ENCODE assay signal across 32 cellular contexts in genomic region chr1:60184521-60184920, GRCh38.
"Had no signal": no experiment of that assay in that cellular context is flagged by ENCODE, and none has a peak within 500 bp of the region (broad histone marks: within the 10 kb centered on the region; RNA-seq: fewer than 3 reads in every experiment).

No MANE protein-coding gene starts in this region.

- H3K4me1 ChIP-seq: adrenal gland, ascending aorta, body of pancreas, breast epithelium had no signal

- H3K4me3 ChIP-seq: adrenal gland, ascending aorta, body of pancreas, breast epithelium, cardiac muscle cell had no signal

- H3K27ac ChIP-seq: adrenal gland, ascending aorta, body of pancreas, brain microvascular endothelial cell, breast epithelium, cardiac muscle cell had no signal

- DNase-seq: activated effector memory CD4-positive, alpha-beta T cell treated with anti-CD3 and anti-CD28 coated beads, Interleukin-2, amount 50 U/mL, for 16 hours; activated effector memory CD4-positive, alpha-beta T cell treated with Interleukin-2 at 50 U/mL for 16 hours; activated gamma-delta T cell; activated gamma-delta T cell treated with Interleukin-2 at 50 U/mL for 16 hours; activated naive CD4-positive, alpha-beta T cell; activated naive CD4-positive, alpha-beta T cell treated with anti-CD3 and anti-CD28 coated beads for 36 hours; activated naive CD4-positive, alpha-beta T cell treated with anti-CD3 and anti-CD28 coated beads, Interleukin-2, amount 10 ng/mL, durations not matched to agents 7 days and 5 days; activated naive CD4-positive, alpha-beta T cell treated with anti-CD3 and anti-CD28 coated beads, Interleukin-2, amount 50 U/mL, for 16 hours; activated naive CD4-positive, alpha-beta T cell treated with Interleukin-2 at 50 U/mL for 16 hours; activated naive CD8-positive, alpha-beta T cell treated with anti-CD3 and anti-CD28 coated beads for 36 hours; activated naive CD8-positive, alpha-beta T cell treated with anti-CD3 and anti-CD28 coated beads, Interleukin-2, amount 10 ng/mL, durations not matched to agents 7 days and 5 days; activated naive CD8-positive, alpha-beta T cell treated with anti-CD3 and anti-CD28 coated beads, Interleukin-2, amount 50 U/mL, for 24 hours; activated T-cell treated with anti-CD3 and anti-CD28 coated beads, Interleukin-2, amount 50 U/mL, for 1 hour; activated T-cell treated with anti-CD3 and anti-CD28 coated beads, Interleukin-2, amount 50 U/mL, for 24 hours; activated T-cell treated with anti-CD3 and anti-CD28 coated beads, Interleukin-2, amount 50 U/mL, for 4 hours; activated T-cell treated with anti-CD3 and anti-CD28 coated beads, Interleukin-2, amount 50 U/mL, for 48 hours; activated T-cell treated with anti-CD3 and anti-CD28 coated beads, Interleukin-2, amount 50 U/mL, for 72 hours; adrenal gland; amniotic stem cell; amygdala; anterior cingulate cortex; aorta; body of pancreas; brain microvascular endothelial cell; caudate nucleus; central memory CD4-positive, alpha-beta T cell; cerebellar nuclear complex had no signal

- H3K27me3 ChIP-seq: adrenal gland, ascending aorta, body of pancreas, brain microvascular endothelial cell, breast epithelium, cardiac muscle cell had no signal

- H3K9me3 ChIP-seq: adrenal gland had no signal

- ATAC-seq: activated naive CD4-positive, alpha-beta T cell treated with anti-CD3 and anti-CD28 coated beads, Interleukin-2, amount 50 U/mL, for 72 hours; activated naive CD8-positive, alpha-beta T cell treated with anti-CD3 and anti-CD28 coated beads, Interleukin-2, amount 50 U/mL, for 24 hours; activated T-cell treated with anti-CD3 and anti-CD28 coated beads, Interleukin-2, amount 50 U/mL, for 4 hours; activated T-cell treated with anti-CD3 and anti-CD28 coated beads, Interleukin-2, amount 50 U/mL, for 72 hours; activated T-helper 17 cell treated with anti-CD3 and anti-CD28 coated beads, Interleukin-2, amount 50 U/mL, for 72 hours; body of pancreas had no signal
